7 cellular contexts compared by ENCODE assay signal in the genomic region with DNA sequence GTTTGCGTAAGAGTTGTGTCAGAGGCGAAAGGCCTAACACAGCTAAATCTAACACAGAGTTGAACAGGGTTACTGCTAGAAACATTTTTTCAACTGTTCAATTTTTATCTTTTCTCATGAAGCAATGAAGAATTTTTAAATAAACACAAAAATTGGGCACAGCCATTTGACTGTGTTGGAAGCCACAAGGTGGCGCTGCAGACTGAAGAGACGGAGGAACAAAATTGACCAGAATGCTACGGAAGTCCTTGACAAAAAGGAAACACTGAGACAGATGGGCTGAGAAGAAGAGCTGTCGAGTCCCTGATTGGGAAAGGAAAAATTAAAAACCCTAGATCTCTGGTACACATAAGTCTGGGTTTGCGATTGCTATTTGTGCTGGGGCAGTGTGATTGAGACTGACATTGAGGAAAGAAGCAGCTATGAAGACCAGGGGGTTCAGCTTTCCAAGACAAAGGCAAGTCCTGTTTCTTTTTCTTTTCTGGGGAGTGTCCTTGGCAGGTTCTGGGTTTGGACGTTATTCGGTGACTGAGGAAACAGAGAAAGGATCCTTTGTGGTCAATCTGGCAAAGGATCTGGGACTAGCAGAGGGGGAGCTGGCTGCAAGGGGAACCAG. TPM values are rescaled to one million over a fixed set of nuclear protein-coding genes. Genes with fewer than 3 reads are reported as not detected.
DNase-seq lines count a peak whose midpoint lies in the region; ATAC-seq and TF ChIP-seq lines count a peak whose summit lies in the region.

A gene (plus strand): TSS at position 265 of the 616 bp plus-strand sequence. CDS start 158 bp downstream, at position 423.

- peaks cover 7% of the 10 kb centered on the region for H3K4me1 Mint-ChIP-seq in T-helper 17 cell
- H3K4me1 Mint-ChIP-seq in type B pancreatic cell (ENCODE audit: unreplicated experiment): no peaks in the 10 kb centered on the region

- H3K4me3 Mint-ChIP-seq in T-helper 17 cell (peak within 1 kb of the TSS; percentile 22), type B pancreatic cell (peak within 1 kb of the TSS; percentile 60)

- peak; percentile 52 for DNase-seq in EL
- peak; percentile 43 to 48 for DNase-seq in Kasumi-1 (lab: John Stamatoyannopoulos, UW)
- DNase-seq in T-helper 17 cell: peak in 1 of 3 donors; percentile 34
- peak in 23 of 42 donors; percentile 9 to 74 (median 39) for DNase-seq in head of caudate nucleus
- DNase-seq in type B pancreatic cell (ENCODE audit: extremely low spot score, unreplicated experiment): no peak

- H3K27ac Mint-ChIP-seq in T-helper 17 cell: no peak within 1 kb of the TSS
- H3K27ac Mint-ChIP-seq in type B pancreatic cell: peak within 1 kb of the TSS; percentile 10

- intact Hi-C loops in head of caudate nucleus (cut with DNase I): loop anchor here (10.0 kb wide), 1 partner anchor 378 kb away; no protein-coding TSS in a partner anchor

- H3K36me3 Mint-ChIP-seq in T-helper 17 cell (ENCODE audit: low read depth) (peaks cover 5% of the 10 kb centered on the region), type B pancreatic cell (peaks cover 21% of the 10 kb centered on the region)

- peak; percentile 68 for TF ChIP-seq CTCF in type B pancreatic cell (conservative IDR thresholded peaks at IDR 0.05)

- H3K9me3 ChIP-seq in T-helper 17 cell (ENCODE audit: control insufficient read depth, low read length, poor library complexity, severe bottlenecking): no peaks in the 10 kb centered on the region

- H3K27me3 Mint-ChIP-seq in T-helper 17 cell (peaks cover 46% of the 10 kb centered on the region), type B pancreatic cell (no peaks in the 10 kb centered on the region)

- H3K9me3 Mint-ChIP-seq in type B pancreatic cell: peaks cover 17% of the 10 kb centered on the region

- ATAC-seq in T-helper 17 cell: peak; percentile 39
- ATAC-seq in HG02870 (IDR thresholded peaks at IDR 0.05; ENCODE audit: unreplicated experiment): no peak
- no peak for ATAC-seq in HG03521 (IDR thresholded peaks at IDR 0.05; ENCODE audit: unreplicated experiment)

RNA-seq across cellular contexts. Expression of the gene that starts here (rescaled TPM):
- total RNA-seq in T-helper 17 cell (1 to 10 TPM in 1 of 2 donors, not detected in 1; 1.0 TPM), type B pancreatic cell (ENCODE audit: low replicate concordance) (2.2 and 2.8 TPM in 2 replicates)
